Comparison of ENCODE assay signal across 10 cellular contexts in the genomic region with DNA sequence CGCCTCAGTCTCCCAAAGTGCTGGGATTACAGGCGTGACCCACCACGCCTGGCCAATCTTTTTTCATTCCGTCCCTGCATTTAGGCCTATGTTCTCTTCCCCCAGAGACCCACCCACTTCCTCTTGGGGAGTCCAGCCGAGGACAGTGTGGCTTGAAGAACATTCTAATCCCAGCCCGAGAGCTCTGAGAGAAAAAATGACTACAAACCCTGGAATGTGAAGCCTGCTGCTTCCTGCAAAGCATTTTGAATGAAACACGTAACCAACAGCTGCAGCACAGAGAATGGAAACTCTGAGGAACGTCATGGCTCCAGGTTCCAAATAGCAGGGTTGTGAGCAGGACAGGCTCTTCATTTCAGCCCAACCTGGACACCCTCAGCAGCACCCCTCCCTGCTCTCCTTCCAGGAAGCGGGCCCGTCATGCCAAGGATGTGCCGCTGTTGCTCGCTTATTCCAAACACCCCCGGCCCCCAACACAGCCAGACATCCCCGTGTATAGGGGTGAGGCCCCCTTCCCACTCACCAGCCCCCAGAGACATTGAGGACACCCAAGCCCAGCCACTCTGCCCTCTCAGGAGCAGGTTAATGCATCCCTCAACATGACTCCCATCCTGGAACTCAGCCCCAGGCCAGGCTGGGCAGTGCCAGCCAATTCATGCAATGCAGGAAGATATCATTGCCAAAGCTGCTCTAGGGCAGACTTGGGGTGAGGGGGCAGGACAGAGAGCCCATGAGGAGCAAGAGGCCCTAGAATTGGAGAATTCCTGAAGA.
A peak's percentile ranks its signal among the peaks of the same experiment; 100 is the strongest.
DNase-seq lines count a peak whose midpoint lies in the region; ATAC-seq and TF ChIP-seq lines count a peak whose summit lies in the region.
"Had no signal": no experiment of that assay in that cellular context is flagged by ENCODE, and none has a peak within 500 bp of the region (broad histone marks: within the 10 kb centered on the region; RNA-seq: fewer than 3 reads in every experiment).

No MANE protein-coding gene starts in this region.

- TF ChIP-seq CTCF in epithelial cell of proximal tubule (conservative IDR thresholded peaks at IDR 0.05; ENCODE audit: low read depth, low read length), result no peak

- H3K9me3 ChIP-seq in mucosa of rectum (ENCODE audit: control insufficient read depth in 2 of 2, low read length in 2 of 2), result no peaks in the 10 kb centered on the region

- H3K27ac ChIP-seq in mucosa of rectum (ENCODE audit: low read depth in 2 of 2, low read length in 2 of 2), result peak overlapping the region; percentile 86 to 91
- H3K27ac ChIP-seq: 22Rv1 had no signal

- peak; percentile 16 for DNase-seq in activated effector memory CD4-positive, alpha-beta T cell treated with anti-CD3 and anti-CD28 coated beads, Interleukin-2, amount 50 U/mL, for 16 hours
- DNase-seq in activated effector memory CD4-positive, alpha-beta T cell treated with Interleukin-2 at 50 U/mL for 16 hours, result no peak
- DNase-seq in epithelial cell of proximal tubule (ENCODE audit: low read depth), result peak; percentile 97
- DNase-seq in stimulated activated naive CD4-positive, alpha-beta T cell treated with Interleukin-2 at 50 U/mL for 16 hours (lab: John Stamatoyannopoulos, UW), result no peak

- H3K4me3 ChIP-seq in epithelial cell of proximal tubule (ENCODE audit: low read depth, low read length) (no peak overlapping the region), mucosa of rectum (ENCODE audit: low read length in 2 of 2) (no peak overlapping the region)
- H3K4me3 ChIP-seq: K562 had no signal

- H3K9ac ChIP-seq in mucosa of rectum (ENCODE audit: low read depth in 1 of 2, low read length in 2 of 2), result peak overlapping the region in 1 of 2 donors; percentile 50

- H3K27me3 ChIP-seq in mucosa of rectum (ENCODE audit: control insufficient read depth in 2 of 2, insufficient read depth in 2 of 2, low read length in 2 of 2), result no peaks in the 10 kb centered on the region

- H3K36me3 ChIP-seq in mucosa of rectum (ENCODE audit: control insufficient read depth in 2 of 2, insufficient read depth in 2 of 2, low read length in 2 of 2), result no peaks in the 10 kb centered on the region

- peaks cover 12 to 26% of the 10 kb centered on the region in 2 donors for H3K4me1 ChIP-seq in mucosa of rectum (ENCODE audit: control insufficient read depth in 2 of 2, insufficient read depth in 2 of 2, low read length in 2 of 2)

- ATAC-seq in HG02623 (IDR thresholded peaks at IDR 0.05; ENCODE audit: unreplicated experiment), result no peak
- no peak for ATAC-seq in HG03439 (IDR thresholded peaks at IDR 0.05; ENCODE audit: unreplicated experiment)
- ATAC-seq in activated CD4-positive, CD25-positive, alpha-beta regulatory T cell treated with anti-CD3 and anti-CD28 coated beads, Interleukin-2, amount 50 U/mL, for 24 hours, result no peak
- ATAC-seq: K562 had no signal

Comparison
In these comparisons a context has a peak if more than half of its experiments do, and no peak if none do; other contexts are left out.
1. DNase-seq: peak in activated effector memory CD4-positive, alpha-beta T cell treated with anti-CD3 and anti-CD28 coated beads, Interleukin-2, amount 50 U/mL, for 16 hours (single experiment) and epithelial cell of proximal tubule (single experiment); none in activated effector memory CD4-positive, alpha-beta T cell treated with Interleukin-2 at 50 U/mL for 16 hours (single experiment) and stimulated activated naive CD4-positive, alpha-beta T cell treated with Interleukin-2 at 50 U/mL for 16 hours (single experiment).